Comparison of ENCODE assay signal across 1 cellular context in the genomic region with DNA sequence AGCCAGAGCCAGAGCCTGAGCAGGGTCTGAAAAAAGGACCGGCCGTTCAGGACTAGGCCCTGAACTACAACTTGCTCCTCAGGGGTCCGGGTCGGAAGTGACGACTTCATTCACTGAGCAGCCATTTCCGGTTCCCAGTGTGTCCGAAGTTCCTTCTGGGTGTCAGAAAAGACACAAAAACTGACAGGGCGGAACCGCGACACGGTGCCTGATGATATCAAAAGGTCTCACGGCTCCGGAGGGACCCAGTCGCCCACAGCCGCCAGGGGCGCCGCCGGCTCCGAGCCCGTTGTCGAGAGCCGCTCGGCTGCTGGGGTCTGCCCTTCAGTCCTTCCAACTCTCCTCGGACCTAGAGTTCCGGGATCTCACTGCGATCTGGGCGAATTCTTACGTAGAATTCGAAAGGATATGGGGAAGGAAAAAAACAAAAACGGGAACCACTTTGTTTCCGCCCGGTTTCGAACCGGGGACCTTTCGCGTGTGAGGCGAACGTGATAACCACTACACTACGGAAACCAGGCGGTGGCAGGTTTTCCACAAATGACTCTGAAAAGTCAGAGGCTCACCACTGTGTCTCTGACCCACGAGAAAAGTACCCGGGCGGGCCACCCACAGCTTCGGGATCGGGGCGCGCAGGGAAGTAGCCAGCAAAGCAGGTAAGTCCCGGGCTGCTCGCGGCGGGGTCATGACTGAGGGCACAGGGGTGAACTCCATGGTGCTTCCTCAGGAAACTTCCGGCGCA.
TF ChIP-seq lines count a peak whose summit lies in the region.

No MANE protein-coding gene starts in this region.

TF ChIP-seq in HepG2, 621 proteins besides CTCF, POLR2A, EP300 and RAD21 (continued from another document and continues in another):
- TF ChIP-seq SMAD3 (CRISPR knock-in tag; IDR thresholded peaks at IDR 0.05), result peak; percentile 50
- TF ChIP-seq, protein P1, sequence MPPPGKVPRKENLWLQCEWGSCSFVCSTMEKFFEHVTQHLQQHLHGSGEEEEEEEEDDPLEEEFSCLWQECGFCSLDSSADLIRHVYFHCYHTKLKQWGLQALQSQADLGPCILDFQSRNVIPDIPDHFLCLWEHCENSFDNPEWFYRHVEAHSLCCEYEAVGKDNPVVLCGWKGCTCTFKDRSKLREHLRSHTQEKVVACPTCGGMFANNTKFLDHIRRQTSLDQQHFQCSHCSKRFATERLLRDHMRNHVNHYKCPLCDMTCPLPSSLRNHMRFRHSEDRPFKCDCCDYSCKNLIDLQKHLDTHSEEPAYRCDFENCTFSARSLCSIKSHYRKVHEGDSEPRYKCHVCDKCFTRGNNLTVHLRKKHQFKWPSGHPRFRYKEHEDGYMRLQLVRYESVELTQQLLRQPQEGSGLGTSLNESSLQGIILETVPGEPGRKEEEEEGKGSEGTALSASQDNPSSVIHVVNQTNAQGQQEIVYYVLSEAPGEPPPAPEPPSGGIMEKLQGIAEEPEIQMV (CRISPR knock-in tag; IDR thresholded peaks at IDR 0.05; ENCODE audit: low read depth), result peak; percentile 97
- peak; percentile 70 for TF ChIP-seq YEATS2 (CRISPR knock-in tag; IDR thresholded peaks at IDR 0.05; ENCODE audit: borderline replicate concordance)
- TF ChIP-seq JUNB (CRISPR knock-in tag; IDR thresholded peaks at IDR 0.05; ENCODE audit: borderline replicate concordance), result no peak; the same call in 1 of the 2 replicates
- TF ChIP-seq ZNF83 (CRISPR knock-in tag; IDR thresholded peaks at IDR 0.05; ENCODE audit: borderline replicate concordance), result no peak
- TF ChIP-seq, protein P2, sequence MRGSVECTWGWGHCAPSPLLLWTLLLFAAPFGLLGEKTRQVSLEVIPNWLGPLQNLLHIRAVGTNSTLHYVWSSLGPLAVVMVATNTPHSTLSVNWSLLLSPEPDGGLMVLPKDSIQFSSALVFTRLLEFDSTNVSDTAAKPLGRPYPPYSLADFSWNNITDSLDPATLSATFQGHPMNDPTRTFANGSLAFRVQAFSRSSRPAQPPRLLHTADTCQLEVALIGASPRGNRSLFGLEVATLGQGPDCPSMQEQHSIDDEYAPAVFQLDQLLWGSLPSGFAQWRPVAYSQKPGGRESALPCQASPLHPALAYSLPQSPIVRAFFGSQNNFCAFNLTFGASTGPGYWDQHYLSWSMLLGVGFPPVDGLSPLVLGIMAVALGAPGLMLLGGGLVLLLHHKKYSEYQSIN (CRISPR knock-in tag; IDR thresholded peaks at IDR 0.05; ENCODE audit: borderline replicate concordance), result no peak
- TF ChIP-seq, protein P3, sequence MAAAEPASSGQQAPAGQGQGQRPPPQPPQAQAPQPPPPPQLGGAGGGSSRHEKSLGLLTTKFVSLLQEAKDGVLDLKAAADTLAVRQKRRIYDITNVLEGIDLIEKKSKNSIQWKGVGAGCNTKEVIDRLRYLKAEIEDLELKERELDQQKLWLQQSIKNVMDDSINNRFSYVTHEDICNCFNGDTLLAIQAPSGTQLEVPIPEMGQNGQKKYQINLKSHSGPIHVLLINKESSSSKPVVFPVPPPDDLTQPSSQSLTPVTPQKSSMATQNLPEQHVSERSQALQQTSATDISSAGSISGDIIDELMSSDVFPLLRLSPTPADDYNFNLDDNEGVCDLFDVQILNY (CRISPR knock-in tag; conservative IDR thresholded peaks at IDR 0.05), result no peak
- TF ChIP-seq MYNN (CRISPR knock-in tag; IDR thresholded peaks at IDR 0.05; ENCODE audit: low read depth), result peak; percentile 37; the same call in 1 of the 2 replicates
- no peak; the same call in 1 of the 2 replicates for TF ChIP-seq CHD4 (IDR thresholded peaks at IDR 0.05; ENCODE audit: borderline replicate concordance, low read length)
- TF ChIP-seq, protein P4, sequence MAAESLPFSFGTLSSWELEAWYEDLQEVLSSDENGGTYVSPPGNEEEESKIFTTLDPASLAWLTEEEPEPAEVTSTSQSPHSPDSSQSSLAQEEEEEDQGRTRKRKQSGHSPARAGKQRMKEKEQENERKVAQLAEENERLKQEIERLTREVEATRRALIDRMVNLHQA (CRISPR knock-in tag; IDR thresholded peaks at IDR 0.05), result no peak
- TF ChIP-seq ZNF235 (CRISPR knock-in tag; IDR thresholded peaks at IDR 0.05; ENCODE audit: borderline replicate concordance), result no peak
- peak; percentile 69 for TF ChIP-seq ZSCAN9 (CRISPR knock-in tag; IDR thresholded peaks at IDR 0.05; ENCODE audit: borderline replicate concordance)
- TF ChIP-seq, protein P5, sequence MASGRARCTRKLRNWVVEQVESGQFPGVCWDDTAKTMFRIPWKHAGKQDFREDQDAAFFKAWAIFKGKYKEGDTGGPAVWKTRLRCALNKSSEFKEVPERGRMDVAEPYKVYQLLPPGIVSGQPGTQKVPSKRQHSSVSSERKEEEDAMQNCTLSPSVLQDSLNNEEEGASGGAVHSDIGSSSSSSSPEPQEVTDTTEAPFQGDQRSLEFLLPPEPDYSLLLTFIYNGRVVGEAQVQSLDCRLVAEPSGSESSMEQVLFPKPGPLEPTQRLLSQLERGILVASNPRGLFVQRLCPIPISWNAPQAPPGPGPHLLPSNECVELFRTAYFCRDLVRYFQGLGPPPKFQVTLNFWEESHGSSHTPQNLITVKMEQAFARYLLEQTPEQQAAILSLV (CRISPR knock-in tag; IDR thresholded peaks at IDR 0.05; ENCODE audit: borderline replicate concordance), result no peak
- TF ChIP-seq ZNF12 (CRISPR knock-in tag; IDR thresholded peaks at IDR 0.05), result no peak
- TF ChIP-seq MATR3 (CRISPR knock-in tag; IDR thresholded peaks at IDR 0.05), result no peak
- no peak for TF ChIP-seq ZNF274 (CRISPR knock-in tag; IDR thresholded peaks at IDR 0.05)
- peak; percentile 91 for TF ChIP-seq ZBTB21 (CRISPR knock-in tag; IDR thresholded peaks at IDR 0.05)
- peak; percentile 69; the same call in 1 of the 2 replicates for TF ChIP-seq ZNF629 (CRISPR knock-in tag; conservative IDR thresholded peaks at IDR 0.05)
- no peak; the same call in 1 of the 2 replicates for TF ChIP-seq HOXA9 (CRISPR knock-in tag; IDR thresholded peaks at IDR 0.05; ENCODE audit: borderline replicate concordance)
- no peak for TF ChIP-seq MBD4 (IDR thresholded peaks at IDR 0.05; ENCODE audit: borderline replicate concordance, low read length)
- TF ChIP-seq SMAD9 (CRISPR knock-in tag; IDR thresholded peaks at IDR 0.05), result no peak
- TF ChIP-seq, protein P6, sequence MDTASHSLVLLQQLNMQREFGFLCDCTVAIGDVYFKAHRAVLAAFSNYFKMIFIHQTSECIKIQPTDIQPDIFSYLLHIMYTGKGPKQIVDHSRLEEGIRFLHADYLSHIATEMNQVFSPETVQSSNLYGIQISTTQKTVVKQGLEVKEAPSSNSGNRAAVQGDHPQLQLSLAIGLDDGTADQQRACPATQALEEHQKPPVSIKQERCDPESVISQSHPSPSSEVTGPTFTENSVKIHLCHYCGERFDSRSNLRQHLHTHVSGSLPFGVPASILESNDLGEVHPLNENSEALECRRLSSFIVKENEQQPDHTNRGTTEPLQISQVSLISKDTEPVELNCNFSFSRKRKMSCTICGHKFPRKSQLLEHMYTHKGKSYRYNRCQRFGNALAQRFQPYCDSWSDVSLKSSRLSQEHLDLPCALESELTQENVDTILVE (CRISPR knock-in tag; IDR thresholded peaks at IDR 0.05), result peak; percentile 68; the same call in 1 of the 2 replicates
- peak; percentile 81; the same call in 1 of the 2 replicates for TF ChIP-seq ZNF44 (CRISPR knock-in tag; IDR thresholded peaks at IDR 0.05)
- TF ChIP-seq SIN3B (IDR thresholded peaks at IDR 0.05; ENCODE audit: low read length), result no peak
- TF ChIP-seq TAF15 (IDR thresholded peaks at IDR 0.05; ENCODE audit: low read depth, low read length, poor library complexity, severe bottlenecking), result peak; percentile 55
- TF ChIP-seq, protein P7, sequence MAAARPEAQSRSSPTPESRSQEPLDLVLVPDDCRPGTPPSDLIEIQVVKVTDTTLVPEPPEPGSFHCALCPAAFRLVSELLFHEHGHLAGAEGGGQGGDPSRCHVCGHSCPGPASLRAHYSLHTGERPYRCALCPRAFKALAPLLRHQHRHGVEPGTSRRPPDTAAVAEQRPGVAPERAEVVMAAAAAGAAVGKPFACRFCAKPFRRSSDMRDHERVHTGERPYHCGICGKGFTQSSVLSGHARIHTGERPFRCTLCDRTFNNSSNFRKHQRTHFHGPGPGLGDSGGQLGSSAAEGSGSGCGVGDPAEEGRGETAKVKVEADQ (CRISPR knock-in tag; IDR thresholded peaks at IDR 0.05; ENCODE audit: borderline replicate concordance), result no peak; the same call in 1 of the 2 replicates
- TF ChIP-seq, protein P8, sequence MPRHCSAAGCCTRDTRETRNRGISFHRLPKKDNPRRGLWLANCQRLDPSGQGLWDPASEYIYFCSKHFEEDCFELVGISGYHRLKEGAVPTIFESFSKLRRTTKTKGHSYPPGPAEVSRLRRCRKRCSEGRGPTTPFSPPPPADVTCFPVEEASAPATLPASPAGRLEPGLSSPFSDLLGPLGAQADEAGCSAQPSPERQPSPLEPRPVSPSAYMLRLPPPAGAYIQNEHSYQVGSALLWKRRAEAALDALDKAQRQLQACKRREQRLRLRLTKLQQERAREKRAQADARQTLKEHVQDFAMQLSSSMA (CRISPR knock-in tag; IDR thresholded peaks at IDR 0.05), result no peak; the same call in 1 of the 2 replicates
- TF ChIP-seq, protein P9, sequence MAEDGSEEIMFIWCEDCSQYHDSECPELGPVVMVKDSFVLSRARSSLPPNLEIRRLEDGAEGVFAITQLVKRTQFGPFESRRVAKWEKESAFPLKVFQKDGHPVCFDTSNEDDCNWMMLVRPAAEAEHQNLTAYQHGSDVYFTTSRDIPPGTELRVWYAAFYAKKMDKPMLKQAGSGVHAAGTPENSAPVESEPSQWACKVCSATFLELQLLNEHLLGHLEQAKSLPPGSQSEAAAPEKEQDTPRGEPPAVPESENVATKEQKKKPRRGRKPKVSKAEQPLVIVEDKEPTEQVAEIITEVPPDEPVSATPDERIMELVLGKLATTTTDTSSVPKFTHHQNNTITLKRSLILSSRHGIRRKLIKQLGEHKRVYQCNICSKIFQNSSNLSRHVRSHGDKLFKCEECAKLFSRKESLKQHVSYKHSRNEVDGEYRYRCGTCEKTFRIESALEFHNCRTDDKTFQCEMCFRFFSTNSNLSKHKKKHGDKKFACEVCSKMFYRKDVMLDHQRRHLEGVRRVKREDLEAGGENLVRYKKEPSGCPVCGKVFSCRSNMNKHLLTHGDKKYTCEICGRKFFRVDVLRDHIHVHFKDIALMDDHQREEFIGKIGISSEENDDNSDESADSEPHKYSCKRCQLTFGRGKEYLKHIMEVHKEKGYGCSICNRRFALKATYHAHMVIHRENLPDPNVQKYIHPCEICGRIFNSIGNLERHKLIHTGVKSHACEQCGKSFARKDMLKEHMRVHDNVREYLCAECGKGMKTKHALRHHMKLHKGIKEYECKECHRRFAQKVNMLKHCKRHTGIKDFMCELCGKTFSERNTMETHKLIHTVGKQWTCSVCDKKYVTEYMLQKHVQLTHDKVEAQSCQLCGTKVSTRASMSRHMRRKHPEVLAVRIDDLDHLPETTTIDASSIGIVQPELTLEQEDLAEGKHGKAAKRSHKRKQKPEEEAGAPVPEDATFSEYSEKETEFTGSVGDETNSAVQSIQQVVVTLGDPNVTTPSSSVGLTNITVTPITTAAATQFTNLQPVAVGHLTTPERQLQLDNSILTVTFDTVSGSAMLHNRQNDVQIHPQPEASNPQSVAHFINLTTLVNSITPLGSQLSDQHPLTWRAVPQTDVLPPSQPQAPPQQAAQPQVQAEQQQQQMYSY (CRISPR knock-in tag; IDR thresholded peaks at IDR 0.05), result peak; percentile 68; the same call in 1 of the 2 replicates
- 0 out of 2 replicates have a peak, but pooled peaks have one; percentile 40 for TF ChIP-seq RNF2 (conservative IDR thresholded peaks at IDR 0.05; ENCODE audit: low read depth)
- TF ChIP-seq ZNF350 (CRISPR knock-in tag; IDR thresholded peaks at IDR 0.05; ENCODE audit: borderline replicate concordance, low read depth), result peak; percentile 94
- TF ChIP-seq CCAR2 (optimal IDR thresholded peaks at IDR 0.05; ENCODE audit: low read depth, low read length), result no peak
- TF ChIP-seq PHF21A (CRISPR knock-in tag; IDR thresholded peaks at IDR 0.05), result peak; percentile 48; the same call in 1 of the 2 replicates
- TF ChIP-seq MED8 (CRISPR knock-in tag; IDR thresholded peaks at IDR 0.05; ENCODE audit: insufficient replicate concordance), result peak; percentile 85
- TF ChIP-seq, protein P10, sequence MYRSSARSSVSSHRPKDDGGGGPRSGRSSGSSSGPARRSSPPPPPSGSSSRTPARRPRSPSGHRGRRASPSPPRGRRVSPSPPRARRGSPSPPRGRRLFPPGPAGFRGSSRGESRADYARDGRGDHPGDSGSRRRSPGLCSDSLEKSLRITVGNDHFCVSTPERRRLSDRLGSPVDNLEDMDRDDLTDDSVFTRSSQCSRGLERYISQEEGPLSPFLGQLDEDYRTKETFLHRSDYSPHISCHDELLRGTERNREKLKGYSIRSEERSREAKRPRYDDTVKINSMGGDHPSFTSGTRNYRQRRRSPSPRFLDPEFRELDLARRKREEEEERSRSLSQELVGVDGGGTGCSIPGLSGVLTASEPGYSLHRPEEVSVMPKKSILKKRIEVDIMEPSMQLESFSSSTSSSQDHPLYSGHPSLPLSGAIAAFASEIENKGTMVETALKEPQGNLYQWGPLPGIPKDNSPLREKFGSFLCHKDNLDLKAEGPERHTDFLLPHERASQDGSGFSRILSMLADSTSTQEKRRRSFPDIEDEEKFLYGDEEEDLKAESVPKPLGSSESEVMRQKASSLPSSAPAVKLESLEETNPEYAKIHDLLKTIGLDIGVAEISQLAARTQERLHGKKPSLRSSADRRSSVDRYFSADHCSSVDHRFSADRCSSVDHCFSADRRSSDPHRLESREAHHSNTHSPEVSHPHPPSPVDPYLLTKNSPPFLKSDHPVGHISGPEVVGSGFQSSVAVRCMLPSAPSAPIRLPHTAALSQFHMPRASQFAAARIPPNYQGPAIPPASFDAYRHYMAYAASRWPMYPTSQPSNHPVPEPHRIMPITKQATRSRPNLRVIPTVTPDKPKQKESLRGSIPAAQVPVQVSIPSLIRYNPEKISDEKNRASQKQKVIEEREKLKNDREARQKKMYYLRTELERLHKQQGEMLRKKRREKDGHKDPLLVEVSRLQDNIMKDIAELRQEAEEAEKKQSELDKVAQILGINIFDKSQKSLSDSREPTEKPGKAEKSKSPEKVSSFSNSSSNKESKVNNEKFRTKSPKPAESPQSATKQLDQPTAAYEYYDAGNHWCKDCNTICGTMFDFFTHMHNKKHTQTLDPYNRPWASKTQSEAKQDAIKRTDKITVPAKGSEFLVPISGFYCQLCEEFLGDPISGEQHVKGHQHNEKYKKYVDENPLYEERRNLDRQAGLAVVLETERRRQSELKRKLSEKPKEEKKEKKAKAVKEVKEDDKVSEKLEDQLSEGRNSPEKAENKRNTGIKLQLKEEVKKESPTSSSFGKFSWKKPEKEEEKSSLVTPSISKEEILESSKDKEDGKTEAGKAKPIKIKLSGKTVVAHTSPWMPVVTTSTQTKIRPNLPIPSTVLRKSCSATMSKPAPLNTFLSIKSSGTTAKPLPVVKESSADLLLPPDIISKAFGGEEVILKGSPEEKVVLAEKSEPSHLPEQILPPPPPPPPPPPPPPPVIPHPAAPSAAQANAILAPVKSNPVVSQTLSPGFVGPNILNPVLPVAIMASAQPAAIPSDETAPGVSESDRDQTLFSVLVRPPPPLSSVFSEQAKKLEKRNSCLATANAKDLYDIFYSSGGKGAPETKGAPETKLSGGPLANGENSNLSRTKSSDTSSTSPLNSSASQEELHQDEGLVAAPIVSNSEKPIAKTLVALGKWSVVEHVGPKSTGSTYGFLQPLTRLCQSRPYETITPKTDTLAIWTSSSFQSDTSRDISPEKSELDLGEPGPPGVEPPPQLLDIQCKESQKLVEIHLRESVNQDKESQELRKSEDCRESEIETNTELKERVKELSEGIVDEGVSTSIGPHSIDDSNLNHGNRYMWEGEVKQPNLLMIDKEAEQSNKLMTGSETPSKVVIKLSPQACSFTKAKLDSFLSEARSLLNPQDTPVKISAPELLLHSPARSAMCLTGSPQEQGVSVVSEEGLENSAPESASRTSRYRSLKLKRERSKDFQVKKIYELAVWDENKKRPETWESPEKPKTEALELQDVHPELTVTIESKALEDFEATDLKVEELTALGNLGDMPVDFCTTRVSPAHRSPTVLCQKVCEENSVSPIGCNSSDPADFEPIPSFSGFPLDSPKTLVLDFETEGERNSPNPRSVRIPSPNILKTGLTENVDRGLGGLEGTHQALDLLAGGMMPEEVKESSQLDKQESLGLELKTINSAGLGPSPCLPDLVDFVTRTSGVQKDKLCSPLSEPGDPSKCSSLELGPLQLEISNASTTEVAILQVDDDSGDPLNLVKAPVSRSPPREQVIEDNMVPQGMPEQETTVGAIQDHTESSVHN (CRISPR knock-in tag; IDR thresholded peaks at IDR 0.05), result no peak
